10 cellular contexts compared by ENCODE assay signal in the genomic region with DNA sequence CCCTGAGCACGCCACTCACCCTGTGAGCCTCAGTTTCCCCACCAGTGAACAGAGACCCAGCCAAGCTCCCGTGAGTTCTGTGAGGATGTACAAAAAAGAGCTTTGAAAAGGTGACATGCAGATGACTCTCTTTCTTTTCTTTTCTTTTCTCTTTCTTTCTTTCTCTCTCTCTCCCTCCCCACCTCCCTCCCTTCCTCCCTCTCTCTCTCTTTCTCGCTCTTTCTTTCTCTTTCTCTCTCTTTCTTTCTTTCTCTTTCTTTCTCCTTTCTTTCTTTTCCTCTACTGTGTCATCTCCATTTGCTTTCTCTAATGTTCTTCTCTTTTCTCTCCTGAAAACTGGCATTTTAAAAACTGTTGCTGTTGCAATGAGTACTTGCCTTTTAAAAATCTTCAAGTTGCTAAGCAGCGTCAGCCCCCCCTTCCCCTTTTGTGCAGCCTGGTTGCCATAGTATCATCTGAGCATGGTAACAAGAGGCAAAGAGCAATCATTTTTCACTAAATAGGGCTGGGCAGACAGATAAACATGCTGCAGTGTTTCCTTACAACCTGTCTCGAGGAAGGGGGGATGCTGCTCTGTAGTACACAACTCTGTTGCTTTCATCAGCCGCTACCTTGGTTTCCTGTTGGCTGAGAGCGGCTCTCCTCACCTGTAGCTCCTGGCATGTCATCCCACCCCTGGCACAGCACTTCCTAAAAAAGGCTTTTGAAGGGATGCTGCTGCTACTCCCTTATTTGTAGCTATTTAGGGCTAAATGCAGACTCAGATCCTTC.
A peak's percentile ranks its signal among the peaks of the same experiment; 100 is the strongest.
DNase-seq lines count a peak whose midpoint lies in the region; ATAC-seq and TF ChIP-seq lines count a peak whose summit lies in the region.
"Had no signal": no experiment of that assay in that cellular context is flagged by ENCODE, and none has a peak within 500 bp of the region (broad histone marks: within the 10 kb centered on the region; RNA-seq: fewer than 3 reads in every experiment).

No MANE protein-coding gene starts in this region.

- H3K4me1 ChIP-seq in thyroid gland = peaks cover 23 to 40% of the 10 kb centered on the region in 2 donors

- H3K27ac ChIP-seq in thyroid gland = no peak overlapping the region

- no peak for TF ChIP-seq CTCF in activated CD8-positive, alpha-beta T cell treated with anti-CD3 and anti-CD28 coated beads for 36 hours (IDR thresholded peaks at IDR 0.05)
- no peak for TF ChIP-seq CTCF in thyroid gland (IDR thresholded peaks at IDR 0.05)

- peak; percentile 39 for ATAC-seq in activated CD8-positive, alpha-beta T cell treated with anti-CD3 and anti-CD28 coated beads, Interleukin-2, amount 10 ng/mL, durations not matched to agents 7 days and 5 days
- ATAC-seq in activated CD8-positive, alpha-beta T cell treated with anti-CD3 and anti-CD28 coated beads for 36 hours = no peak
- ATAC-seq in HG03520 (IDR thresholded peaks at IDR 0.05; ENCODE audit: unreplicated experiment) = no peak
- ATAC-seq in GM18867 (IDR thresholded peaks at IDR 0.05; ENCODE audit: unreplicated experiment) = no peak

- H3K9me3 Mint-ChIP-seq in activated CD8-positive, alpha-beta T cell treated with anti-CD3 and anti-CD28 coated beads, Interleukin-2, amount 10 ng/mL, durations not matched to agents 7 days and 5 days (ENCODE audit: insufficient read depth) = no peaks in the 10 kb centered on the region
- no peaks in the 10 kb centered on the region for H3K9me3 Mint-ChIP-seq in activated CD8-positive, alpha-beta T cell treated with anti-CD3 and anti-CD28 coated beads for 36 hours
- H3K9me3 Mint-ChIP-seq in T-helper 2 cell treated with Interferon-gamma antibody and Interleukin-4, amounts not matched to agents 5 μg/mL and 100 μg/mL, for 36 hours = no peaks in the 10 kb centered on the region

- no peaks in the 10 kb centered on the region for H3K27me3 ChIP-seq in thyroid gland

- no peak for TF ChIP-seq POLR2A in thyroid gland (IDR thresholded peaks at IDR 0.05)

- H3K4me3 Mint-ChIP-seq in activated CD8-positive, alpha-beta T cell treated with anti-CD3 and anti-CD28 coated beads, Interleukin-2, amount 10 ng/mL, durations not matched to agents 7 days and 5 days = no peak overlapping the region
- no peak overlapping the region for H3K4me3 Mint-ChIP-seq in activated CD8-positive, alpha-beta T cell treated with anti-CD3 and anti-CD28 coated beads for 36 hours
- no peak overlapping the region for H3K4me3 Mint-ChIP-seq in T-helper 2 cell treated with Interferon-gamma antibody and Interleukin-4, amounts not matched to agents 5 μg/mL and 100 μg/mL, for 36 hours

- intact Hi-C loops in activated CD8-positive, alpha-beta T cell treated with anti-CD3 and anti-CD28 coated beads for 36 hours (cut with micrococcal nuclease) = loop anchor here (5.0 kb wide), 1 partner anchor 229 kb away; no protein-coding TSS in a partner anchor
- intact Hi-C loops in thyroid gland (cut with DNase I) = loop anchor here (5.0 to 10.0 kb wide), 3 partner anchors 101 to 249 kb away; no protein-coding TSS in a partner anchor

- 67 to 72% methylated on average over 7 of the region's 7 CpGs for WGBS in thyroid gland, 2 donors

- H3K36me3 Mint-ChIP-seq in activated CD8-positive, alpha-beta T cell treated with anti-CD3 and anti-CD28 coated beads, Interleukin-2, amount 10 ng/mL, durations not matched to agents 7 days and 5 days (ENCODE audit: low read depth) = no peaks in the 10 kb centered on the region
- H3K36me3 Mint-ChIP-seq in activated CD8-positive, alpha-beta T cell treated with anti-CD3 and anti-CD28 coated beads for 36 hours (ENCODE audit: low read depth) = no peaks in the 10 kb centered on the region
- no peaks in the 10 kb centered on the region for H3K36me3 Mint-ChIP-seq in T-helper 2 cell treated with Interferon-gamma antibody and Interleukin-4, amounts not matched to agents 5 μg/mL and 100 μg/mL, for 36 hours (ENCODE audit: low read depth)

- H3K9me3 ChIP-seq in thyroid gland = no peaks in the 10 kb centered on the region

- H3K27me3 Mint-ChIP-seq in activated CD8-positive, alpha-beta T cell treated with anti-CD3 and anti-CD28 coated beads, Interleukin-2, amount 10 ng/mL, durations not matched to agents 7 days and 5 days (ENCODE audit: low read depth) = peaks cover 12% of the 10 kb centered on the region
- H3K27me3 Mint-ChIP-seq in activated CD8-positive, alpha-beta T cell treated with anti-CD3 and anti-CD28 coated beads for 36 hours = peaks cover 27% of the 10 kb centered on the region
- H3K27me3 Mint-ChIP-seq in T-helper 2 cell treated with Interferon-gamma antibody and Interleukin-4, amounts not matched to agents 5 μg/mL and 100 μg/mL, for 36 hours (ENCODE audit: low read depth) = peaks cover 54% of the 10 kb centered on the region

- no peaks in the 10 kb centered on the region for H3K36me3 ChIP-seq in thyroid gland

- no peak overlapping the region for H3K27ac Mint-ChIP-seq in activated CD8-positive, alpha-beta T cell treated with anti-CD3 and anti-CD28 coated beads, Interleukin-2, amount 10 ng/mL, durations not matched to agents 7 days and 5 days
- no peak overlapping the region for H3K27ac Mint-ChIP-seq in activated CD8-positive, alpha-beta T cell treated with anti-CD3 and anti-CD28 coated beads for 36 hours
- H3K27ac Mint-ChIP-seq in T-helper 2 cell treated with Interferon-gamma antibody and Interleukin-4, amounts not matched to agents 5 μg/mL and 100 μg/mL, for 36 hours = peak overlapping the region; percentile 12

- CTCF ChIA-PET in activated CD8-positive, alpha-beta T cell treated with anti-CD3 and anti-CD28 coated beads, Interleukin-2, amount 10 ng/mL, durations not matched to agents 7 days and 5 days (lab: Charles Lee) = interaction anchor here (1.2 kb wide), 1 partner anchor 231 kb away, joined by 3 read pairs; no protein-coding TSS in a partner anchor
- CTCF ChIA-PET in activated CD8-positive, alpha-beta T cell treated with anti-CD3 and anti-CD28 coated beads for 36 hours (lab: Charles Lee) = interaction anchor here (3.7 to 9.3 kb wide), 3 partner anchors 230 to 250 kb away, joined by 13 to 245 read pairs (median 109); no protein-coding TSS in a partner anchor

- H3K4me3 ChIP-seq in thyroid gland (replicated peaks in 1 of 3) = no peak overlapping the region

- peaks cover 10% of the 10 kb centered on the region for H3K4me1 Mint-ChIP-seq in activated CD8-positive, alpha-beta T cell treated with anti-CD3 and anti-CD28 coated beads, Interleukin-2, amount 10 ng/mL, durations not matched to agents 7 days and 5 days (ENCODE audit: low read depth)
- peaks cover 11% of the 10 kb centered on the region for H3K4me1 Mint-ChIP-seq in activated CD8-positive, alpha-beta T cell treated with anti-CD3 and anti-CD28 coated beads for 36 hours (ENCODE audit: low read depth)
- H3K4me1 Mint-ChIP-seq in T-helper 2 cell treated with Interferon-gamma antibody and Interleukin-4, amounts not matched to agents 5 μg/mL and 100 μg/mL, for 36 hours (ENCODE audit: low read depth) = peaks cover 11% of the 10 kb centered on the region

- no peak for DNase-seq in activated CD8-positive, alpha-beta T cell treated with anti-CD3 and anti-CD28 coated beads, Interleukin-2, amount 10 ng/mL, durations not matched to agents 7 days and 5 days
- DNase-seq in activated CD8-positive, alpha-beta T cell treated with anti-CD3 and anti-CD28 coated beads for 36 hours = no peak
- DNase-seq in T-helper 2 cell treated with Interferon-gamma antibody and Interleukin-4, amounts not matched to agents 5 μg/mL and 100 μg/mL, for 36 hours (ENCODE audit: low spot score) = no peak
- DNase-seq in left kidney (ENCODE audit: low read depth, low spot score) = peak; percentile 92
- DNase-seq in thyroid gland = peak; percentile 12 to 14
- DNase-seq in NCI-H446 (lab: John Stamatoyannopoulos, UW) = no peak
- DNase-seq: RPMI8226; stimulated activated CD4-positive, alpha-beta T cell treated with anti-CD3 and anti-CD28 coated beads, Interleukin-2, amount 100 ng/mL, for 24 hours had no signal

- POLR2A ChIA-PET in activated CD8-positive, alpha-beta T cell treated with anti-CD3 and anti-CD28 coated beads, Interleukin-2, amount 10 ng/mL, durations not matched to agents 7 days and 5 days (lab: Charles Lee) = interaction anchor here (0.9 kb wide), 1 partner anchor 320 kb away, joined by 3 read pairs; a partner anchor contains a TSS
- POLR2A ChIA-PET in activated CD8-positive, alpha-beta T cell treated with anti-CD3 and anti-CD28 coated beads for 36 hours (lab: Charles Lee) = no interaction called here

Comparison
In these comparisons a context has a peak if more than half of its experiments do, and no peak if none do; other contexts are left out.
1. DNase-seq: peak in left kidney (single experiment) and thyroid gland (2 of 2); none in activated CD8-positive, alpha-beta T cell treated with anti-CD3 and anti-CD28 coated beads, Interleukin-2, amount 10 ng/mL, durations not matched to agents 7 days and 5 days (single experiment), activated CD8-positive, alpha-beta T cell treated with anti-CD3 and anti-CD28 coated beads for 36 hours (single experiment), T-helper 2 cell treated with Interferon-gamma antibody and Interleukin-4, amounts not matched to agents 5 μg/mL and 100 μg/mL, for 36 hours (single experiment) and NCI-H446 (0 of 2).